In the genomic region with DNA sequence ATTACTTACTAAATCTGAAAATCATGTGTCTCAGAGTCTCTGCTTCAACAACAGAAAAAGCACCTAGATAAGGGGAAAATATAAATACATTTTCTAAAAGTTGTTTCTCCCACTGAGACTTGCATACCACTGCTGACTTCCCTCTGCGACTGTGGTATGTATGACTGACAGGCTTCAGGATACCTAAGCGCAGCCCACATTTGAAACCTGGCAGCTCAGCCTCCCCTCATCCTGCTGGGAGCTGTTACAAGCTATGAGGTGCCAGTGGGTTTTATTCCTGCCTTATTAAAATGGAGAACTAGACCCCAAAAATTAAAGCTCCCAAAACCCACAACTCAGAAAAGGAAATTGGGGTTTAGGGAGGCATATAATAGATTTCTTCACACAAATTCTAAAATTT, we compare ENCODE assay signal across 1 cellular context.
TF ChIP-seq lines count a peak whose summit lies in the region.

No MANE protein-coding gene starts in this region.

TF ChIP-seq in GM23338, 12 proteins besides CTCF, POLR2A, EP300 and RAD21 (continued from another document):
- TF ChIP-seq, protein P1, sequence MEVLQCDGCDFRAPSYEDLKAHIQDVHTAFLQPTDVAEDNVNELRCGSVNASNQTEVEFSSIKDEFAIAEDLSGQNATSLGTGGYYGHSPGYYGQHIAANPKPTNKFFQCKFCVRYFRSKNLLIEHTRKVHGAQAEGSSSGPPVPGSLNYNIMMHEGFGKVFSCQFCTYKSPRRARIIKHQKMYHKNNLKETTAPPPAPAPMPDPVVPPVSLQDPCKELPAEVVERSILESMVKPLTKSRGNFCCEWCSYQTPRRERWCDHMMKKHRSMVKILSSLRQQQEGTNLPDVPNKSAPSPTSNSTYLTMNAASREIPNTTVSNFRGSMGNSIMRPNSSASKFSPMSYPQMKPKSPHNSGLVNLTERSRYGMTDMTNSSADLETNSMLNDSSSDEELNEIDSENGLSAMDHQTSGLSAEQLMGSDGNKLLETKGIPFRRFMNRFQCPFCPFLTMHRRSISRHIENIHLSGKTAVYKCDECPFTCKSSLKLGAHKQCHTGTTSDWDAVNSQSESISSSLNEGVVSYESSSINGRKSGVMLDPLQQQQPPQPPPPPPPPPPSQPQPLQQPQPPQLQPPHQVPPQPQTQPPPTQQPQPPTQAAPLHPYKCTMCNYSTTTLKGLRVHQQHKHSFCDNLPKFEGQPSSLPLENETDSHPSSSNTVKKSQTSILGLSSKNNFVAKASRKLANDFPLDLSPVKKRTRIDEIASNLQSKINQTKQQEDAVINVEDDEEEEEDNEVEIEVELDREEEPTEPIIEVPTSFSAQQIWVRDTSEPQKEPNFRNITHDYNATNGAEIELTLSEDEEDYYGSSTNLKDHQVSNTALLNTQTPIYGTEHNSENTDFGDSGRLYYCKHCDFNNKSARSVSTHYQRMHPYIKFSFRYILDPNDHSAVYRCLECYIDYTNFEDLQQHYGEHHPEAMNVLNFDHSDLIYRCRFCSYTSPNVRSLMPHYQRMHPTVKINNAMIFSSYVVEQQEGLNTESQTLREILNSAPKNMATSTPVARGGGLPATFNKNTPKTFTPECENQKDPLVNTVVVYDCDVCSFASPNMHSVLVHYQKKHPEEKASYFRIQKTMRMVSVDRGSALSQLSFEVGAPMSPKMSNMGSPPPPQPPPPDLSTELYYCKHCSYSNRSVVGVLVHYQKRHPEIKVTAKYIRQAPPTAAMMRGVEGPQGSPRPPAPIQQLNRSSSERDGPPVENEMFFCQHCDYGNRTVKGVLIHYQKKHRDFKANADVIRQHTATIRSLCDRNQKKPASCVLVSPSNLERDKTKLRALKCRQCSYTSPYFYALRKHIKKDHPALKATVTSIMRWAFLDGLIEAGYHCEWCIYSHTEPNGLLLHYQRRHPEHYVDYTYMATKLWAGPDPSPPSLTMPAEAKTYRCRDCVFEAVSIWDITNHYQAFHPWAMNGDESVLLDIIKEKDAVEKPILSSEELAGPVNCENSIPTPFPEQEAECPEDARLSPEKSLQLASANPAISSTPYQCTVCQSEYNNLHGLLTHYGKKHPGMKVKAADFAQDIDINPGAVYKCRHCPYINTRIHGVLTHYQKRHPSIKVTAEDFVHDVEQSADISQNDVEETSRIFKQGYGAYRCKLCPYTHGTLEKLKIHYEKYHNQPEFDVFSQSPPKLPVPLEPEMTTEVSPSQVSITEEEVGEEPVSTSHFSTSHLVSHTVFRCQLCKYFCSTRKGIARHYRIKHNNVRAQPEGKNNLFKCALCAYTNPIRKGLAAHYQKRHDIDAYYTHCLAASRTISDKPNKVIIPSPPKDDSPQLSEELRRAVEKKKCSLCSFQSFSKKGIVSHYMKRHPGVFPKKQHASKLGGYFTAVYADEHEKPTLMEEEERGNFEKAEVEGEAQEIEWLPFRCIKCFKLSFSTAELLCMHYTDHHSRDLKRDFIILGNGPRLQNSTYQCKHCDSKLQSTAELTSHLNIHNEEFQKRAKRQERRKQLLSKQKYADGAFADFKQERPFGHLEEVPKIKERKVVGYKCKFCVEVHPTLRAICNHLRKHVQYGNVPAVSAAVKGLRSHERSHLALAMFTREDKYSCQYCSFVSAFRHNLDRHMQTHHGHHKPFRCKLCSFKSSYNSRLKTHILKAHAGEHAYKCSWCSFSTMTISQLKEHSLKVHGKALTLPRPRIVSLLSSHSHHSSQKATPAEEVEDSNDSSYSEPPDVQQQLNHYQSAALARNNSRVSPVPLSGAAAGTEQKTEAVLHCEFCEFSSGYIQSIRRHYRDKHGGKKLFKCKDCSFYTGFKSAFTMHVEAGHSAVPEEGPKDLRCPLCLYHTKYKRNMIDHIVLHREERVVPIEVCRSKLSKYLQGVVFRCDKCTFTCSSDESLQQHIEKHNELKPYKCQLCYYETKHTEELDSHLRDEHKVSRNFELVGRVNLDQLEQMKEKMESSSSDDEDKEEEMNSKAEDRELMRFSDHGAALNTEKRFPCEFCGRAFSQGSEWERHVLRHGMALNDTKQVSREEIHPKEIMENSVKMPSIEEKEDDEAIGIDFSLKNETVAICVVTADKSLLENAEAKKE (CRISPR knock-in tag; IDR thresholded peaks at IDR 0.05) = no peak
- TF ChIP-seq NANOG (IDR thresholded peaks at IDR 0.05; ENCODE audit: borderline replicate concordance) (no peak), STAT1 (IDR thresholded peaks at IDR 0.05; ENCODE audit: unreplicated experiment) (no peak), POLR2AphosphoS5 (IDR thresholded peaks at IDR 0.05; ENCODE audit: low read depth) (no peak), REST (IDR thresholded peaks at IDR 0.05; ENCODE audit: unreplicated experiment) (no peak), ETS1 (IDR thresholded peaks at IDR 0.05) (no peak), EZH2phosphoT487 (IDR thresholded peaks at IDR 0.05; ENCODE audit: unreplicated experiment) (no peak), CREB1 (CRISPR knock-in tag; IDR thresholded peaks at IDR 0.05; ENCODE audit: low read depth) (no peak)
